Comparison of ENCODE assay signal across 20 cellular contexts in the genomic region with DNA sequence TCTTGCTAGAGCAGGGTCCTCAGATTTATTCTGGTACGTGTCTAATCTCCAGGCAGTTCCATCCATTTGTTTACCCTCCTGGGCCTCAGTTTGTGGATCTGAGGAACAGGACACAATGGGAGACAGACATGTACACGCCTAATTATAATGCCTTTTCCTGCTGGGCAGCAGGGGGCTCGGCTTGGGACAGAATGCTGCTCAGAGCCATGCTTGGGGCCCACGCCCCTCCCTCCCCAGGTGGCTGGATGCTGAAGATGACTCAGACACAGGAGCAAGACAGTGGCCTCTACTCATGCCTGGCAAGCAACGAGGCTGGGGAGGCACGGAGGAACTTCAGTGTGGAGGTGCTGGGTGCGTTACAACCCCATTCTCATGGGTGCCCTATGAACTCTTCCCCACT.
"Had no signal": no experiment of that assay in that cellular context is flagged by ENCODE, and none has a peak within 500 bp of the region (broad histone marks: within the 10 kb centered on the region; RNA-seq: fewer than 3 reads in every experiment).

No MANE protein-coding gene starts in this region.

- H3K36me3 Mint-ChIP-seq: stimulated activated memory B cell treated with anti-CD40 and anti-IgM and Interleukin-4, amounts not matched to agents 10 μg/mL and 1 μg/mL and 100 μg/mL, for 72 hours had no signal

- H3K4me3 Mint-ChIP-seq: activated CD4-positive, alpha-beta memory T cell treated with anti-CD3 and anti-CD28 coated beads, Interleukin-2, amount 10 ng/mL, durations not matched to agents 7 days and 5 days; activated naive CD8-positive, alpha-beta T cell treated with anti-CD3 and anti-CD28 coated beads, Interleukin-2, amount 50 U/mL, for 24 hours; activated T-cell treated with anti-CD3 and anti-CD28 coated beads, Interleukin-2, amount 50 U/mL, for 72 hours; memory B cell; stimulated activated memory B cell treated with anti-CD40 and anti-IgM and Interleukin-4, amounts not matched to agents 10 μg/mL and 1 μg/mL and 100 μg/mL, for 72 hours; T-helper 1 cell treated with Interleukin-12 subunit alpha and Interleukin-12 subunit beta and Interleukin-4 antibody, amounts not matched to agents 30 μg/mL and 1 μg/mL, for 36 hours had no signal

- H3K4me3 ChIP-seq: cardiac muscle cell, vagina had no signal

- DNase-seq: activated CD4-positive, alpha-beta memory T cell treated with anti-CD3 and anti-CD28 coated beads, Interleukin-2, amount 10 ng/mL, durations not matched to agents 7 days and 5 days; activated CD4-positive, alpha-beta T cell treated with anti-CD3 and anti-CD28 coated beads for 48 hours; activated CD4-positive, CD25-positive, alpha-beta regulatory T cell; activated effector memory CD4-positive, alpha-beta T cell treated with Interleukin-2 at 50 U/mL for 16 hours; activated naive CD4-positive, alpha-beta T cell treated with anti-CD3 and anti-CD28 coated beads, Interleukin-2, amount 50 U/mL, for 16 hours; activated naive CD8-positive, alpha-beta T cell treated with anti-CD3 and anti-CD28 coated beads, Interleukin-2, amount 50 U/mL, for 24 hours; activated T-cell treated with anti-CD3 and anti-CD28 coated beads, Interleukin-2, amount 50 U/mL, for 72 hours; cortex of kidney; erythroblast; foreskin fibroblast; left cardiac atrium; small intestine; stimulated activated CD4-positive, alpha-beta T cell treated with anti-CD3 and anti-CD28 coated beads, Interleukin-2, amount 100 ng/mL, for 24 hours; T1000 had no signal

- H3K36me3 ChIP-seq: cardiac muscle cell, vagina had no signal

- H3K27ac ChIP-seq: cardiac muscle cell, vagina had no signal

- H3K4me1 ChIP-seq: vagina had no signal

- H3K27me3 Mint-ChIP-seq: activated CD4-positive, alpha-beta memory T cell treated with anti-CD3 and anti-CD28 coated beads, Interleukin-2, amount 10 ng/mL, durations not matched to agents 7 days and 5 days had no signal

- H3K27ac Mint-ChIP-seq: activated CD4-positive, alpha-beta memory T cell treated with anti-CD3 and anti-CD28 coated beads, Interleukin-2, amount 10 ng/mL, durations not matched to agents 7 days and 5 days; activated naive CD8-positive, alpha-beta T cell treated with anti-CD3 and anti-CD28 coated beads, Interleukin-2, amount 50 U/mL, for 24 hours; activated T-cell treated with anti-CD3 and anti-CD28 coated beads, Interleukin-2, amount 50 U/mL, for 72 hours; memory B cell; stimulated activated memory B cell treated with anti-CD40 and anti-IgM and Interleukin-4, amounts not matched to agents 10 μg/mL and 1 μg/mL and 100 μg/mL, for 72 hours; T-helper 1 cell treated with Interleukin-12 subunit alpha and Interleukin-12 subunit beta and Interleukin-4 antibody, amounts not matched to agents 30 μg/mL and 1 μg/mL, for 36 hours had no signal

- H3K9me3 ChIP-seq: vagina had no signal

- H3K27me3 ChIP-seq: cardiac muscle cell, vagina had no signal

- ATAC-seq: activated naive CD8-positive, alpha-beta T cell treated with anti-CD3 and anti-CD28 coated beads, Interleukin-2, amount 50 U/mL, for 24 hours; activated T-cell treated with anti-CD3 and anti-CD28 coated beads, Interleukin-2, amount 50 U/mL, for 72 hours; left cardiac atrium; sciatic nerve; stimulated activated memory B cell treated with anti-CD40 and anti-IgM and Interleukin-4, amounts not matched to agents 10 μg/mL and 1 μg/mL and 100 μg/mL, for 72 hours had no signal
